Comparison of ENCODE assay signal across 22 cellular contexts in genomic region chr18:79329786-79330185, GRCh38.
DNase-seq lines count a peak whose midpoint lies in the region; ATAC-seq, FAIRE-seq and TF ChIP-seq lines count a peak whose summit lies in the region.
"Had no signal": no experiment of that assay in that cellular context is flagged by ENCODE, and none has a peak within 500 bp of the region (broad histone marks: within the 10 kb centered on the region; RNA-seq: fewer than 3 reads in every experiment).

No MANE protein-coding gene starts in this region.

- H3K9me3 Mint-ChIP-seq in endothelial cell (ENCODE audit: unreplicated experiment) (no peaks in the 10 kb centered on the region), osteocyte (ENCODE audit: unreplicated experiment) (no peaks in the 10 kb centered on the region)

- H3K27ac Mint-ChIP-seq in endothelial cell (ENCODE audit: unreplicated experiment) (peak overlapping the region; percentile 32), osteocyte (ENCODE audit: unreplicated experiment) (no peak overlapping the region)
- H3K27ac Mint-ChIP-seq: CD14-positive monocyte; CD4-positive, alpha-beta T cell; CD8-positive, alpha-beta memory T cell had no signal

- ATAC-seq in GM18873 (IDR thresholded peaks at IDR 0.05; ENCODE audit: low FRiP score, unreplicated experiment) (no peak), HG03280 (IDR thresholded peaks at IDR 0.05; ENCODE audit: unreplicated experiment) (no peak)
- ATAC-seq: A549 had no signal

- FAIRE-seq in D721Med (lab: Jason Lieb, UNC): peak; percentile 35
- FAIRE-seq: A549, G401.6, GM12892, H54 had no signal

- no peak for DNase-seq in D721Med (ENCODE audit: insufficient read length, low spot score)
- DNase-seq in endothelial cell (ENCODE audit: low spot score): no peak
- DNase-seq in osteocyte (ENCODE audit: extremely low spot score, unreplicated experiment): peak; percentile 19
- DNase-seq in T1000 (lab: John Stamatoyannopoulos, UW): no peak
- DNase-seq: 8988T; ACHN; AML-193; BE2C; Calu3; CD4-positive, alpha-beta T cell; CD8-positive, alpha-beta memory T cell; COR-L47; DMS153; DND-41; GOT3 had no signal

- TF ChIP-seq CTCF in D721Med (IDR thresholded peaks at IDR 0.05; ENCODE audit: insufficient read depth, missing control alignments) (no peak), endothelial cell (IDR thresholded peaks at IDR 0.05; ENCODE audit: unreplicated experiment) (no peak), osteocyte (IDR thresholded peaks at IDR 0.05) (no peak)

- H3K4me3 Mint-ChIP-seq in endothelial cell (ENCODE audit: unreplicated experiment) (no peak overlapping the region), osteocyte (ENCODE audit: unreplicated experiment) (no peak overlapping the region)
- H3K4me3 Mint-ChIP-seq: CD14-positive monocyte; CD4-positive, alpha-beta T cell; CD8-positive, alpha-beta memory T cell had no signal

- H3K4me1 Mint-ChIP-seq in endothelial cell (ENCODE audit: unreplicated experiment) (peaks cover 6% of the 10 kb centered on the region), osteocyte (ENCODE audit: unreplicated experiment) (no peaks in the 10 kb centered on the region)
- H3K4me1 Mint-ChIP-seq: CD14-positive monocyte had no signal

- H3K36me3 Mint-ChIP-seq in endothelial cell (ENCODE audit: low read depth, unreplicated experiment): peaks cover 27% of the 10 kb centered on the region
- peaks cover 8% of the 10 kb centered on the region for H3K36me3 Mint-ChIP-seq in osteocyte (ENCODE audit: unreplicated experiment)

- H3K27me3 Mint-ChIP-seq in endothelial cell (ENCODE audit: unreplicated experiment) (peaks cover 15% of the 10 kb centered on the region), osteocyte (ENCODE audit: unreplicated experiment) (no peaks in the 10 kb centered on the region)
- H3K27me3 Mint-ChIP-seq: CD4-positive, alpha-beta T cell had no signal
